Comparison of ENCODE assay signal across 9 cellular contexts in genomic region chr9:1845421-1845820, GRCh38.
"Had no signal": no experiment of that assay in that cellular context is flagged by ENCODE, and none has a peak within 500 bp of the region (broad histone marks: within the 10 kb centered on the region; RNA-seq: fewer than 3 reads in every experiment).

No MANE protein-coding gene starts in this region.

- H3K9ac ChIP-seq: KMS-11 had no signal

- ATAC-seq: HepG2, K562 had no signal

- H3K4me3 Mint-ChIP-seq: IgD-negative memory B cell had no signal

- H3K9me3 Mint-ChIP-seq: IgD-negative memory B cell had no signal

- H3K4me1 Mint-ChIP-seq: IgD-negative memory B cell had no signal

- H3K27ac ChIP-seq: HL-60, KMS-11 had no signal

- FAIRE-seq: HepG2, HTR-8/SVneo, K562 had no signal

- H3K4me3 ChIP-seq: K562 had no signal

- H3K27me3 Mint-ChIP-seq: IgD-negative memory B cell had no signal

- H3K36me3 Mint-ChIP-seq: IgD-negative memory B cell had no signal

- H3K4me2 ChIP-seq: KMS-11 had no signal

- DNase-seq: IMR-90, KBM-7, KG1 had no signal
